12 cellular contexts compared by ENCODE assay signal in the genomic region with DNA sequence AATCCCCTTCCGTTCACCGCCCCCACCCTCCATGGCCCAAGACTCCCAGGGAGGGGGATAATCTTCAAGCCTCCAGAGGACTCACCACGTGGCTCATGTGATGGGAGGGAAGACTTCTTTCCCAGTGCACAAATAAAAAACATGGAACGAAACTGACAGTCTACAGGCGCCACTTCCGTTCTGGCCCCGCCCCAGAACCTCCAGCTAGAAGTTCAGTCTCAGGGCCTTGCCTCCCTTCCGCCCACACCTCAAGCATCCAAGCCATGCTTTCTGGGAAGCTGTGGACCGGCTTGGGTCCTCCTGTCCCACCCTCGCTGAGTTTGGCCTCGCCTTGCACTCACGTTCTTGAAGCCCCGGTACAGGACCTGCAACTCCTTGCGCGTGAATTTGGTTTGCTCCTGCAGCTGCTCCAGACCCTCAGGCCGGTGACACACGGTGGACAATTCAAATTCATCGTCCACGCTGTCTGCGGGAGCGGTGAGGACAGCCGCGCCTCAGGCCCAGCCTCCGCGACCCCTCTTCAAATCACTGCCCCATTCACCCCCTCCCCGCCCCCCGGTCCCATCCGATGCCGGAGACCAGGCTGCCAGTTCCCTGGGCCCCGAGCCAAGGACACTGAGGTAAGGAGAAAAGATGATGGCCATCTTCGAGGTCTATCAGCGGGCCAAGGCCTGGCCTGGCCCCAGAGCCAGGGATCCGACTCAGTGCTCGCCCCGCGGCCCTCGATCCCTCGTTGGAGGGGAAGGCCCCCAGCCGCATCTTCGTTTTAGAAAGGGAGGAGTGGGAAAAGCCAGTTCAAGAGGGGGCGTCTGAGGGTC. TPM values are rescaled to one million over a fixed set of nuclear protein-coding genes. Genes with fewer than 3 reads are reported as not detected.
DNase-seq lines count a peak whose midpoint lies in the region; ATAC-seq and TF ChIP-seq lines count a peak whose summit lies in the region.
"Had no signal": no experiment of that assay in that cellular context is flagged by ENCODE, and none has a peak within 500 bp of the region (broad histone marks: within the 10 kb centered on the region; RNA-seq: fewer than 3 reads in every experiment).

No MANE protein-coding gene starts in this region.

- peak overlapping the region; percentile 48 for H3K4me2 ChIP-seq in KMS-11

- H3K27ac ChIP-seq in ACC112 (ENCODE audit: low read depth, low read length) (no peak overlapping the region), KMS-11 (no peak overlapping the region), neutrophil (peak overlapping the region; percentile 67)

- H3K27me3 Mint-ChIP-seq in activated CD4-positive, alpha-beta T cell treated with anti-CD3 and anti-CD28 coated beads, Interleukin-2, amount 10 ng/mL, durations not matched to agents 24 days and 14 days = peaks cover 3% of the 10 kb centered on the region
- H3K27me3 Mint-ChIP-seq: effector memory CD8-positive, alpha-beta T cell had no signal

- no peak overlapping the region for H3K27ac Mint-ChIP-seq in activated CD4-positive, alpha-beta T cell treated with anti-CD3 and anti-CD28 coated beads, Interleukin-2, amount 10 ng/mL, durations not matched to agents 24 days and 14 days

- H3K9me3 ChIP-seq in neutrophil = no peaks in the 10 kb centered on the region
- H3K9me3 ChIP-seq: BE2C had no signal

- ATAC-seq in HG03432 (IDR thresholded peaks at IDR 0.05; ENCODE audit: unreplicated experiment) = no peak
- ATAC-seq in HG03097 (IDR thresholded peaks at IDR 0.05; ENCODE audit: low FRiP score, unreplicated experiment) = no peak

- intact Hi-C loops in activated CD4-positive, alpha-beta T cell treated with anti-CD3 and anti-CD28 coated beads, Interleukin-2, amount 10 ng/mL, durations not matched to agents 24 days and 14 days (cut with micrococcal nuclease) = no loop called here

- DNase-seq in fibroblast of villous mesenchyme (ENCODE audit: low read depth) (no peak), NCI-H226 (no peak)
- no peak for DNase-seq in activated CD4-positive, alpha-beta T cell treated with anti-CD3 and anti-CD28 coated beads, Interleukin-2, amount 10 ng/mL, durations not matched to agents 24 days and 14 days
- DNase-seq: BE2C, OCI-M1, small intestine had no signal

- H3K36me3 ChIP-seq in ACC112 (ENCODE audit: insufficient read depth, low read length) = no peaks in the 10 kb centered on the region; the same call in 1 of the 2 replicates
- no peaks in the 10 kb centered on the region for H3K36me3 ChIP-seq in KMS-11 (ENCODE audit: insufficient read depth)
- H3K36me3 ChIP-seq in neutrophil = no peaks in the 10 kb centered on the region
- H3K36me3 ChIP-seq: BE2C had no signal

- peaks cover 36% of the 10 kb centered on the region for H3K4me1 Mint-ChIP-seq in activated CD4-positive, alpha-beta T cell treated with anti-CD3 and anti-CD28 coated beads, Interleukin-2, amount 10 ng/mL, durations not matched to agents 24 days and 14 days

- H3K9me3 Mint-ChIP-seq in activated CD4-positive, alpha-beta T cell treated with anti-CD3 and anti-CD28 coated beads, Interleukin-2, amount 10 ng/mL, durations not matched to agents 24 days and 14 days = no peaks in the 10 kb centered on the region
- H3K9me3 Mint-ChIP-seq: effector memory CD8-positive, alpha-beta T cell had no signal

- peaks cover 12% of the 10 kb centered on the region for H3K36me3 Mint-ChIP-seq in activated CD4-positive, alpha-beta T cell treated with anti-CD3 and anti-CD28 coated beads, Interleukin-2, amount 10 ng/mL, durations not matched to agents 24 days and 14 days (ENCODE audit: low read depth)

- H3K4me1 ChIP-seq in ACC112 (ENCODE audit: control insufficient read depth, insufficient read depth, low read length, unreplicated experiment) (peaks cover 5% of the 10 kb centered on the region), KMS-11 (ENCODE audit: low read depth, poor library complexity, severe bottlenecking) (peaks cover 17% of the 10 kb centered on the region), neutrophil (ENCODE audit: control insufficient read depth in 1 of 2, insufficient read depth in 1 of 2, low read depth in 1 of 2, low read length in 1 of 2) (peaks cover 28 to 33% of the 10 kb centered on the region in 2 experiments)

- no peaks in the 10 kb centered on the region for H3K79me2 ChIP-seq in ACC112 (ENCODE audit: control insufficient read depth, insufficient read depth, low read length, unreplicated experiment)
- no peaks in the 10 kb centered on the region for H3K79me2 ChIP-seq in KMS-11 (ENCODE audit: insufficient read depth, low read depth)

- H4K20me1 ChIP-seq in KMS-11 (ENCODE audit: insufficient read depth) = no peaks in the 10 kb centered on the region

- H3K27me3 ChIP-seq in ACC112 (ENCODE audit: insufficient read depth, low read length) = no peaks in the 10 kb centered on the region
- H3K27me3 ChIP-seq in KMS-11 (ENCODE audit: insufficient read depth, low read depth) = no peaks in the 10 kb centered on the region
- H3K27me3 ChIP-seq in neutrophil = no peaks in the 10 kb centered on the region
- H3K27me3 ChIP-seq: BE2C had no signal

- H2AFZ ChIP-seq in ACC112 (ENCODE audit: low read length, unreplicated experiment) (no peak overlapping the region), KMS-11 (ENCODE audit: low read depth) (no peak overlapping the region)

- no peak for TF ChIP-seq CTCF in KMS-11 (conservative IDR thresholded peaks at IDR 0.05; ENCODE audit: low read depth, low read length)
- no peak for TF ChIP-seq CTCF in fibroblast of villous mesenchyme (IDR thresholded peaks at IDR 0.05; ENCODE audit: insufficient read depth, low read depth, low read length)
- TF ChIP-seq CTCF in neutrophil (IDR thresholded peaks at IDR 0.05) = no peak

- H3K9ac ChIP-seq in KMS-11 = no peak overlapping the region

- H3K4me3 ChIP-seq in ACC112 (ENCODE audit: low read depth, low read length) (peak overlapping the region; percentile 40; the same call in 1 of the 2 replicates), KMS-11 (IDR thresholded peaks at IDR 0.05; ENCODE audit: insufficient read depth, low read depth, low read length) (no peak overlapping the region), fibroblast of villous mesenchyme (ENCODE audit: low read depth, low read length) (peak overlapping the region; percentile 37), neutrophil (ENCODE audit: low read depth in 1 of 2, low read length in 1 of 2) (peak overlapping the region; percentile 37 to 93)

- H3K4me3 Mint-ChIP-seq in activated CD4-positive, alpha-beta T cell treated with anti-CD3 and anti-CD28 coated beads, Interleukin-2, amount 10 ng/mL, durations not matched to agents 24 days and 14 days = no peak overlapping the region

RNA-seq across cellular contexts. Expression of gene OGA, which starts 10.7 kb away (rescaled TPM):
- 80.3 and 93.1 TPM in 2 replicates for total RNA-seq in fibroblast of villous mesenchyme
- total RNA-seq in activated CD4-positive, alpha-beta T cell treated with anti-CD3 and anti-CD28 coated beads, Interleukin-2, amount 10 ng/mL, durations not matched to agents 24 days and 14 days = 99.9 and 102 TPM in 2 replicates

RNA-seq across cellular contexts. Expression of gene KCNIP2, which starts 14.7 kb away (rescaled TPM):
- 0.86 and 0.97 TPM in 2 replicates for total RNA-seq in fibroblast of villous mesenchyme
- 2.3 and 3.5 TPM in 2 replicates for total RNA-seq in activated CD4-positive, alpha-beta T cell treated with anti-CD3 and anti-CD28 coated beads, Interleukin-2, amount 10 ng/mL, durations not matched to agents 24 days and 14 days

RNA-seq across cellular contexts. Expression of gene NPM3, which starts 45.7 kb away (rescaled TPM):
- 63.5 and 94.7 TPM in 2 replicates for total RNA-seq in fibroblast of villous mesenchyme
- total RNA-seq in activated CD4-positive, alpha-beta T cell treated with anti-CD3 and anti-CD28 coated beads, Interleukin-2, amount 10 ng/mL, durations not matched to agents 24 days and 14 days = 172 and 175 TPM in 2 replicates

RNA-seq across cellular contexts. Expression of gene FGF8, which starts 53.0 kb away (rescaled TPM):
- not detected in 2 replicates for total RNA-seq in fibroblast of villous mesenchyme
- 0.35 TPM in 1 of 2 replicates, not detected in the other for total RNA-seq in activated CD4-positive, alpha-beta T cell treated with anti-CD3 and anti-CD28 coated beads, Interleukin-2, amount 10 ng/mL, durations not matched to agents 24 days and 14 days
